In genomic region chr17:67017895-67018294, GRCh38 we compare ENCODE assay signal across 19 cellular contexts. TPM values are rescaled to one million over a fixed set of nuclear protein-coding genes. Genes with fewer than 3 reads are reported as not detected.
DNase-seq lines count a peak whose midpoint lies in the region; ATAC-seq and TF ChIP-seq lines count a peak whose summit lies in the region.
"Had no signal": no experiment of that assay in that cellular context is flagged by ENCODE, and none has a peak within 500 bp of the region (broad histone marks: within the 10 kb centered on the region; RNA-seq: fewer than 3 reads in every experiment).

No MANE protein-coding gene starts in this region.

- H3K4me1 ChIP-seq in BE2C (peaks cover 44% of the 10 kb centered on the region), neural progenitor cell (peaks cover 9% of the 10 kb centered on the region), tibial artery (no peaks in the 10 kb centered on the region)

- no peak overlapping the region for H3K9ac ChIP-seq in neural progenitor cell
- H3K9ac ChIP-seq: BLaER1 treated with 17β-estradiol and CSF1 and Interleukin-3, amounts not matched to agents 10 nM and 100 nM had no signal

- peak overlapping the region in 4 of 5 experiments; percentile 47 to 91 (median 67) for H3K27ac Mint-ChIP-seq in brain
- H3K27ac Mint-ChIP-seq in neural progenitor cell = peak overlapping the region; percentile 91
- no peak overlapping the region for H3K27ac Mint-ChIP-seq in natural killer cell
- H3K27ac Mint-ChIP-seq: CD8-positive, alpha-beta T cell had no signal

- H3K9me3 ChIP-seq in BE2C (no peaks in the 10 kb centered on the region), neural progenitor cell (ENCODE audit: low read depth) (no peaks in the 10 kb centered on the region), tibial artery (no peaks in the 10 kb centered on the region)
- H3K9me3 ChIP-seq: BLaER1 treated with 17β-estradiol and CSF1 and Interleukin-3, amounts not matched to agents 10 nM and 100 nM had no signal

- H4K20me1 ChIP-seq in neural progenitor cell (ENCODE audit: low read depth) = no peaks in the 10 kb centered on the region
- H4K20me1 ChIP-seq: BLaER1 treated with 17β-estradiol and CSF1 and Interleukin-3, amounts not matched to agents 10 nM and 100 nM had no signal

- no peak for TF ChIP-seq CTCF in BE2C (IDR thresholded peaks at IDR 0.05; ENCODE audit: low read depth, low read length)
- no peak for TF ChIP-seq CTCF in brain (conservative IDR thresholded peaks at IDR 0.05)
- TF ChIP-seq CTCF in neural progenitor cell (IDR thresholded peaks at IDR 0.05) = no peak
- TF ChIP-seq CTCF in tibial artery (IDR thresholded peaks at IDR 0.05) = no peak
- no peak for TF ChIP-seq CTCF in natural killer cell (IDR thresholded peaks at IDR 0.05)

- no peak overlapping the region for H3K27ac ChIP-seq in neural progenitor cell
- H3K27ac ChIP-seq in tibial artery = no peak overlapping the region
- H3K27ac ChIP-seq: BLaER1 treated with 17β-estradiol and CSF1 and Interleukin-3, amounts not matched to agents 10 nM and 100 nM had no signal

- no peaks in the 10 kb centered on the region for H3K27me3 Mint-ChIP-seq in brain
- H3K27me3 Mint-ChIP-seq in neural progenitor cell (ENCODE audit: insufficient read depth, low read depth) = peaks cover 3% of the 10 kb centered on the region
- H3K27me3 Mint-ChIP-seq in natural killer cell (ENCODE audit: low read depth in 2 of 2) = no peaks in the 10 kb centered on the region

- peak overlapping the region; percentile 57 for H2AFZ ChIP-seq in neural progenitor cell (replicated peaks)

- intact Hi-C loops in tibial artery (cut with DNase I; ENCODE audit: low total_unique reads) = no loop called here
- intact Hi-C loops in natural killer cell (cut with micrococcal nuclease) = no loop called here

- H3K36me3 Mint-ChIP-seq in brain = peaks cover 59% of the 10 kb centered on the region
- peaks cover 23% of the 10 kb centered on the region for H3K36me3 Mint-ChIP-seq in neural progenitor cell
- no peaks in the 10 kb centered on the region for H3K36me3 Mint-ChIP-seq in natural killer cell
- H3K36me3 Mint-ChIP-seq: CD8-positive, alpha-beta T cell had no signal

- no peak overlapping the region for H3K4me2 ChIP-seq in neural progenitor cell

- H3K79me2 ChIP-seq in neural progenitor cell (ENCODE audit: low read depth) = no peaks in the 10 kb centered on the region

- H3K4me3 ChIP-seq in BE2C (ENCODE audit: low read depth, low read length) (0 out of 2 replicates have a peak overlapping the region, but pooled peaks have one; percentile 24), neural progenitor cell (no peak overlapping the region), tibial artery (no peak overlapping the region)
- H3K4me3 ChIP-seq: BLaER1 treated with 17β-estradiol and CSF1 and Interleukin-3, amounts not matched to agents 10 nM and 100 nM had no signal

- H3K4me3 Mint-ChIP-seq in brain = no peak overlapping the region
- no peak overlapping the region for H3K4me3 Mint-ChIP-seq in neural progenitor cell
- H3K4me3 Mint-ChIP-seq in natural killer cell = no peak overlapping the region
- H3K4me3 Mint-ChIP-seq: CD8-positive, alpha-beta T cell; H9 had no signal

- H3K4me1 Mint-ChIP-seq in brain (peaks cover 51% of the 10 kb centered on the region), neural progenitor cell (peaks cover 16% of the 10 kb centered on the region), natural killer cell (no peaks in the 10 kb centered on the region)

- no peaks in the 10 kb centered on the region for H3K9me3 Mint-ChIP-seq in brain
- H3K9me3 Mint-ChIP-seq in neural progenitor cell = no peaks in the 10 kb centered on the region
- H3K9me3 Mint-ChIP-seq in natural killer cell = no peaks in the 10 kb centered on the region
- H3K9me3 Mint-ChIP-seq: CD8-positive, alpha-beta T cell; H9 had no signal

- no peaks in the 10 kb centered on the region for H3F3A ChIP-seq in neural progenitor cell (ENCODE audit: low read depth)

- H3K27me3 ChIP-seq in BE2C = no peaks in the 10 kb centered on the region
- H3K27me3 ChIP-seq in neural progenitor cell = no peaks in the 10 kb centered on the region
- H3K27me3 ChIP-seq in tibial artery = peaks cover 0 to 5% of the 10 kb centered on the region in 2 donors
- H3K27me3 ChIP-seq: BLaER1 treated with 17β-estradiol and CSF1 and Interleukin-3, amounts not matched to agents 10 nM and 100 nM had no signal

- DNase-seq in BE2C (peak; percentile 81), left kidney (ENCODE audit: low read depth, low spot score) (peak; percentile 25), neural progenitor cell (ENCODE audit: low spot score) (no peak), tibial artery (no peak), RPMI8226 (no peak), natural killer cell (no peak)
- DNase-seq: 8988T; Calu3; CD8-positive, alpha-beta T cell; DMS79 treated with DMSO at 0.1 percent for 48 hours; GF-D8; H9 had no signal

- peaks cover 5% of the 10 kb centered on the region; the same call in 1 of the 2 replicates for H3K36me3 ChIP-seq in BE2C
- no peaks in the 10 kb centered on the region for H3K36me3 ChIP-seq in neural progenitor cell
- no peaks in the 10 kb centered on the region for H3K36me3 ChIP-seq in tibial artery
- H3K36me3 ChIP-seq: BLaER1 treated with 17β-estradiol and CSF1 and Interleukin-3, amounts not matched to agents 10 nM and 100 nM had no signal

- ATAC-seq in GM21576 (IDR thresholded peaks at IDR 0.05; ENCODE audit: unreplicated experiment) (no peak), natural killer cell (no peak)
- ATAC-seq: CD8-positive, alpha-beta T cell had no signal

RNA-seq across cellular contexts. Expression of gene CACNG1, which starts 26.5 kb away (rescaled TPM):
- polyA plus RNA-seq in BE2C (2012; ENCODE audit: insufficient read depth, insufficient read length, low read depth) = not detected
- polyA plus RNA-seq in brain (ENCODE audit: insufficient read depth, low read depth, low replicate concordance) = 1.1 TPM
- total RNA-seq in neural progenitor cell (ENCODE audit: low replicate concordance) (not detected in 2 replicates), natural killer cell (not detected)
- total RNA-seq: A673; Calu3; CD8-positive, alpha-beta T cell; H1; H9; HT-29 had no signal
- polyA plus RNA-seq: AG04450, H1 had no signal

RNA-seq across cellular contexts. Expression of gene CACNG4, which starts 53.4 kb away (rescaled TPM):
- 16.0 TPM for polyA plus RNA-seq in BE2C (2012; ENCODE audit: insufficient read depth, insufficient read length, low read depth)
- 50.9 TPM for polyA plus RNA-seq in brain (ENCODE audit: insufficient read depth, low read depth, low replicate concordance)
- total RNA-seq in neural progenitor cell (ENCODE audit: low replicate concordance) (0.34 and 1.2 TPM in 2 replicates), natural killer cell (not detected)
- total RNA-seq: CD8-positive, alpha-beta T cell had no signal

Comparison
In these comparisons a context has a peak if more than half of its experiments do, and no peak if none do; other contexts are left out.
1. DNase-seq: peak in BE2C (single experiment) and left kidney (single experiment); none in neural progenitor cell (single experiment), tibial artery (0 of 2), RPMI8226 (single experiment) and natural killer cell (single experiment).
2. H3K27ac Mint-ChIP-seq: peak in brain (4 of 5) and neural progenitor cell (single experiment); none in natural killer cell (0 of 2).